ENCODE assay signal across 8 cellular contexts in the genomic region with DNA sequence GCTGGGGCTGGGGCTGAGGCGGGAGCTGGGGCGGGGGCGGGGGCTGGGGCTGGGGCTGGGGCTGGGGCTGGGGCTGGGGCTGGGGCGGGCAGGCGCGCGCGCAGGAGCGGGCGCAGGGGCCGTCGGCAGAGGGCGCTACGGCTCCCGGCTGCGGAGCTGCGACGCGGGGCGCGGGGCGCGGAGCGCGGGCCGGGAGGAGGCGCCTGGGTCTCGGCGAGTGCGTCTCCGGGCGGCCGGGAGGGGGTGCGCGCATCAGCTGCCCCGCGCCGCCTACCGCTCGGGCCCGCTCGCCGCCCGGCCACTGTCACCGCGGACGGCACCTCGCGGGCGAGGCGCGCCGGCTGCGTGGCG. TPM values are rescaled to one million over a fixed set of nuclear protein-coding genes. Genes with fewer than 3 reads are reported as not detected.
DNase-seq lines count a peak whose midpoint lies in the region; ATAC-seq and TF ChIP-seq lines count a peak whose summit lies in the region.

No MANE protein-coding gene starts in this region.

- peaks cover 50% of the 10 kb centered on the region for H3K27me3 Mint-ChIP-seq in activated CD4-positive, alpha-beta T cell treated with anti-CD3 and anti-CD28 coated beads, Interleukin-2, amount 10 ng/mL, durations not matched to agents 24 days and 14 days

- H3K27ac ChIP-seq in AG04450 (ENCODE audit: low read depth, low read length) (no peak overlapping the region), ectodermal cell (ENCODE audit: insufficient read depth, low read depth, low read length, poor library complexity, severe bottlenecking) (no peak overlapping the region), mesodermal cell (ENCODE audit: low read depth, low read length, severe bottlenecking) (no peak overlapping the region), thymus (ENCODE audit: low read depth) (no peak overlapping the region)

- 0% methylated on average over 54 to 55 of the region's 55 CpGs for WGBS in ectodermal cell, 2 experiments
- WGBS in mesodermal cell (ENCODE audit: insufficient coverage in 2 of 2), 2 experiments = 0% methylated on average over 17 to 35 of the region's 55 CpGs
- WGBS in thymus = 1% methylated on average over 53 of the region's 55 CpGs

- POLR2A ChIA-PET in AG04450 (lab: Yijun Ruan, JAX) = no interaction called here

- peaks cover 12% of the 10 kb centered on the region for H3K27me3 ChIP-seq in AG04450 (ENCODE audit: control insufficient read depth, insufficient read depth, low read length)
- H3K27me3 ChIP-seq in ectodermal cell (ENCODE audit: control insufficient read depth, insufficient read depth, low read length, poor library complexity, severe bottlenecking) = peaks cover 55% of the 10 kb centered on the region
- peaks cover 28% of the 10 kb centered on the region for H3K27me3 ChIP-seq in thymus (ENCODE audit: control insufficient read depth, insufficient read depth)

- TF ChIP-seq POLR2A in NB4 (IDR thresholded peaks at IDR 0.05; ENCODE audit: extremely low read depth, insufficient read length) = no peak

- H3K4me3 ChIP-seq in AG04450 (ENCODE audit: low read depth, low read length) (peak overlapping the region; percentile 20; the same call in 1 of the 2 replicates), NB4 (ENCODE audit: low read depth, low read length) (no peak overlapping the region), ectodermal cell (ENCODE audit: insufficient read depth, low read depth, low read length) (peak overlapping the region; percentile 38), mesodermal cell (ENCODE audit: extremely low read depth, insufficient read depth, low read length, poor library complexity, severe bottlenecking) (peak overlapping the region; percentile 24), thymus (ENCODE audit: low read length) (peak overlapping the region; percentile 34)

- H3K4me1 ChIP-seq in ectodermal cell (ENCODE audit: control insufficient read depth, insufficient read depth, low read length) (peaks cover 4% of the 10 kb centered on the region), mesodermal cell (ENCODE audit: control insufficient read depth, insufficient read depth, low read length, poor library complexity, severe bottlenecking) (no peaks in the 10 kb centered on the region), thymus (ENCODE audit: control insufficient read depth, insufficient read depth, low read length) (no peaks in the 10 kb centered on the region)

- H3K9me3 Mint-ChIP-seq in activated CD4-positive, alpha-beta T cell treated with anti-CD3 and anti-CD28 coated beads, Interleukin-2, amount 10 ng/mL, durations not matched to agents 24 days and 14 days = peaks cover 12% of the 10 kb centered on the region

- no peaks in the 10 kb centered on the region for H3K36me3 Mint-ChIP-seq in activated CD4-positive, alpha-beta T cell treated with anti-CD3 and anti-CD28 coated beads, Interleukin-2, amount 10 ng/mL, durations not matched to agents 24 days and 14 days (ENCODE audit: low read depth)

- TF ChIP-seq CTCF in AG04450 (IDR thresholded peaks at IDR 0.05; ENCODE audit: low read depth, low read length) (no peak), NB4 (IDR thresholded peaks at IDR 0.05; ENCODE audit: low read depth, low read length) (no peak)

- H3K4me1 Mint-ChIP-seq in activated CD4-positive, alpha-beta T cell treated with anti-CD3 and anti-CD28 coated beads, Interleukin-2, amount 10 ng/mL, durations not matched to agents 24 days and 14 days = no peaks in the 10 kb centered on the region

- H3K36me3 ChIP-seq in ectodermal cell (ENCODE audit: control insufficient read depth, insufficient read depth, low read length) (no peaks in the 10 kb centered on the region), mesodermal cell (ENCODE audit: control insufficient read depth, insufficient read depth, low read length) (no peaks in the 10 kb centered on the region), thymus (ENCODE audit: control insufficient read depth, insufficient read depth) (no peaks in the 10 kb centered on the region)

- peak; percentile 56 for ATAC-seq in GM19328 (IDR thresholded peaks at IDR 0.05; ENCODE audit: unreplicated experiment)

- H3K9me3 ChIP-seq in AG04450 (ENCODE audit: control insufficient read depth, insufficient read depth, low read length) (peaks cover 3% of the 10 kb centered on the region; the same call in 1 of the 2 replicates), ectodermal cell (ENCODE audit: control insufficient read depth, low read length) (no peaks in the 10 kb centered on the region), mesodermal cell (ENCODE audit: control insufficient read depth, low read length) (peaks cover 7% of the 10 kb centered on the region), thymus (ENCODE audit: control insufficient read depth) (no peaks in the 10 kb centered on the region)

- CTCF ChIA-PET in AG04450 (lab: Charles Lee) = interaction anchor here (0.6 to 2.1 kb wide), 4 partner anchors 10 to 1416 kb away, joined by 3 to 8 read pairs (median 3); no protein-coding TSS in a partner anchor

- DNase-seq in AG04450 (ENCODE audit: low read depth, low spot score) (no peak), NB4 (ENCODE audit: low read depth) (peak; percentile 57), MV-4-11 (lab: John Stamatoyannopoulos, UW) (no peak)
- peak; percentile 83 for DNase-seq in activated CD4-positive, alpha-beta T cell treated with anti-CD3 and anti-CD28 coated beads, Interleukin-2, amount 10 ng/mL, durations not matched to agents 24 days and 14 days

- H3K4me3 Mint-ChIP-seq in activated CD4-positive, alpha-beta T cell treated with anti-CD3 and anti-CD28 coated beads, Interleukin-2, amount 10 ng/mL, durations not matched to agents 24 days and 14 days = no peak overlapping the region

- intact Hi-C loops in activated CD4-positive, alpha-beta T cell treated with anti-CD3 and anti-CD28 coated beads, Interleukin-2, amount 10 ng/mL, durations not matched to agents 24 days and 14 days (cut with micrococcal nuclease) = no loop called here

- H3K27ac Mint-ChIP-seq in activated CD4-positive, alpha-beta T cell treated with anti-CD3 and anti-CD28 coated beads, Interleukin-2, amount 10 ng/mL, durations not matched to agents 24 days and 14 days = no peak overlapping the region

RNA-seq across cellular contexts. Expression of gene MTUS2, which starts 0.4 kb away (rescaled TPM):
- polyA plus RNA-seq in AG04450 (2011; rRNA removed) (0.02 TPM in 1 of 2 replicates, not detected in the other), thymus (0.18 TPM)
- not detected in 2 replicates for polyA minus RNA-seq in AG04450 (2011; rRNA and poly(A)+ RNA removed)
- not detected in 2 replicates for total RNA-seq in activated CD4-positive, alpha-beta T cell treated with anti-CD3 and anti-CD28 coated beads, Interleukin-2, amount 10 ng/mL, durations not matched to agents 24 days and 14 days
- 1.3 TPM for polyA plus RNA-seq in ectodermal cell (2013, experiment 1 of 4)
- polyA plus RNA-seq in ectodermal cell (2013, experiment 2 of 4) = 0.89 TPM
- 1.3 TPM for polyA plus RNA-seq in ectodermal cell (2013, experiment 3 of 4)
- polyA plus RNA-seq in ectodermal cell (2013, experiment 4 of 4) = 0.65 TPM
- 0.37 TPM for polyA plus RNA-seq in mesodermal cell (2013, experiment 1 of 2)
- polyA plus RNA-seq in mesodermal cell (2013, experiment 2 of 2) = 0.51 TPM

Comparison
In these comparisons a context has a peak if more than half of its experiments do, and no peak if none do; other contexts are left out.
1. DNase-seq: peak in NB4 (single experiment) and activated CD4-positive, alpha-beta T cell treated with anti-CD3 and anti-CD28 coated beads, Interleukin-2, amount 10 ng/mL, durations not matched to agents 24 days and 14 days (single experiment); none in AG04450 (single experiment) and MV-4-11 (single experiment).